In the genomic region with DNA sequence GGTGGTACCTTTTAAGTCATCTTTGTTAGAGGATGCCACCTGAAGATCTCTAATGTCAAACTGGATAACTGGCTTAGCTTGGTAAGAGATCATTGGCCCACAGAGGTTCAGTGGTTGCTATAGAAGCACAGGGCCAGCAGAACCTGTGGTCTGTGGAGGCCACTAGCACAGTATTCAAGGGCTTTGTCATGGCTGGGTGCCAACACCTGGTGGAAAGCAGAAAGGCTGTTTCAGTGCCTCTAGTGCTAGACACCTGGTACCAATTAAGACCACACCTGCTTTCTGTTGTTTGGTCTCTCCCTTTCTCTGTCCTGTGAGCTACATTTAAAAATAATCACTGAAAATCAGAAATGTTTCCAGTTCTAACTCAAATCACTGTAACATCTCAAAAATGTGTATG, we compare ENCODE assay signal across 9 cellular contexts. TPM values are rescaled to one million over a fixed set of nuclear protein-coding genes. Genes with fewer than 3 reads are reported as not detected.
DNase-seq lines count a peak whose midpoint lies in the region; ATAC-seq and TF ChIP-seq lines count a peak whose summit lies in the region.
"Had no signal": no experiment of that assay in that cellular context is flagged by ENCODE, and none has a peak within 500 bp of the region (broad histone marks: within the 10 kb centered on the region; RNA-seq: fewer than 3 reads in every experiment).

No MANE protein-coding gene starts in this region.

- DNase-seq in HT-29 (ENCODE audit: low spot score) (peak; percentile 13), activated B cell treated with CpG ODN at 0.5 μM for 24 hours (no peak), OCI-M1 (lab: John Stamatoyannopoulos, UW) (no peak), GM19238 (ENCODE audit: insufficient read length, low spot score) (no peak), GOT3 (lab: John Stamatoyannopoulos, UW) (no peak)
- DNase-seq in activated naive CD4-positive, alpha-beta T cell (lab: John Stamatoyannopoulos, UW), result no peak

- H3K4me3 Mint-ChIP-seq in activated B cell treated with CpG ODN at 0.5 μM for 24 hours, result peak overlapping the region; percentile 44
- H3K4me3 Mint-ChIP-seq: immature natural killer cell had no signal

- no peaks in the 10 kb centered on the region for H3K9me3 Mint-ChIP-seq in activated B cell treated with CpG ODN at 0.5 μM for 24 hours
- H3K9me3 Mint-ChIP-seq: immature natural killer cell had no signal

- CTCF ChIA-PET in activated B cell treated with CpG ODN at 0.5 μM for 24 hours (lab: Charles Lee), result interaction anchor here (1.1 to 3.1 kb wide), 2 partner anchors 10 to 40 kb away, joined by 3 to 9 read pairs; a partner anchor contains a TSS

- no peaks in the 10 kb centered on the region for H3K36me3 Mint-ChIP-seq in activated B cell treated with CpG ODN at 0.5 μM for 24 hours (ENCODE audit: low read depth)
- H3K36me3 Mint-ChIP-seq: immature natural killer cell had no signal

- intact Hi-C loops in activated B cell treated with CpG ODN at 0.5 μM for 24 hours (cut with micrococcal nuclease), result loop anchor here (1.0 kb wide), 2 partner anchors 9 to 10 kb away; a partner anchor contains a TSS

- H3K27me3 Mint-ChIP-seq in activated B cell treated with CpG ODN at 0.5 μM for 24 hours, result no peaks in the 10 kb centered on the region

- POLR2A ChIA-PET in activated B cell treated with CpG ODN at 0.5 μM for 24 hours (lab: Charles Lee), result interaction anchor here (1.2 to 2.0 kb wide), 2 partner anchors 9 to 47 kb away, joined by 7 to 8 read pairs; no protein-coding TSS in a partner anchor

- ATAC-seq in GM18502 (IDR thresholded peaks at IDR 0.05; ENCODE audit: poor library complexity, unreplicated experiment) (peak; percentile 79), GM21717 (IDR thresholded peaks at IDR 0.05; ENCODE audit: unreplicated experiment) (peak; percentile 77), activated B cell treated with CpG ODN at 0.5 μM for 24 hours (ENCODE audit: low read depth) (peak; percentile 70)

- H3K4me1 Mint-ChIP-seq in activated B cell treated with CpG ODN at 0.5 μM for 24 hours, result peaks cover 79% of the 10 kb centered on the region

- peak overlapping the region; percentile 77 for H3K27ac Mint-ChIP-seq in activated B cell treated with CpG ODN at 0.5 μM for 24 hours

- TF ChIP-seq CTCF in activated B cell treated with CpG ODN at 0.5 μM for 24 hours (IDR thresholded peaks at IDR 0.05), result no peak

RNA-seq across cellular contexts. Expression of a gene that starts 10.0 kb away (rescaled TPM):
- 5.4 and 6.3 TPM in 2 replicates for total RNA-seq in HT-29 (2014; rRNA removed; shearing (Covaris generic))
- 70.2 and 72.9 TPM in 2 replicates for total RNA-seq in activated B cell treated with CpG ODN at 0.5 μM for 24 hours
